In the genomic region with DNA sequence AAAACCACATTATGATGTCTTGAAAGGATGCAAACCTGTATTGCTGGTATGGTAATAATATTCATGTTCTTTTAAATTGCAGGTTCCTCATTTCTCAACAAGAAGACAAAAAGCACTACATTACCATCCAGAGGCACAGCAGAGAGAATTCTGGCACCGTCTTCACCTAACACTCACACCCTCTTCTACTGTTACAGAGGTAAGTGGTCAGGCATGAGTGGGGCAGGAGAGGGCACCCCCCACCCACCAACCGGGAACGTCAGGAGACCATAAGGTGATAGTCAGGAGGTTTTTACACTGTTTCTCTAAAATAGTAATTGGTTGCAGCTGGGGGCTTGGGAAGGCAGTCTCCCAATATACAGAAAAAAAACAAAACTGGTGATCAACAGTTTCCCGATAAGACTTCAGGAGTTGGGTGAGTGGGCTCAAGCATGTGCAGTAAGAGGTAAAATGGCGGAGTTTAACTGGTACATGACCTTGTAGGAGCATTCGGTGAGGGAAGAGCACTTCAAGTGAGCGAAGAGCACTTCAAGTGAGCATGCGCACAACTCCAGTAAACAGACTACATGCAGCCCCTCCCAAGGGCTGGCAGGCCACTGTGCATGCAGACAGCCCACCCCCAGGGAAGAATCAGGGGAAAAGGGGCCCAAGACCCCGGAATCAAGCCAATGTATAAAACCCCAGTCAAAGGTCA, we compare ENCODE assay signal across 27 cellular contexts.
A peak's percentile ranks its signal among the peaks of the same experiment; 100 is the strongest.
DNase-seq lines count a peak whose midpoint lies in the region; ATAC-seq, FAIRE-seq and TF ChIP-seq lines count a peak whose summit lies in the region.
"Had no signal": no experiment of that assay in that cellular context is flagged by ENCODE, and none has a peak within 500 bp of the region (broad histone marks: within the 10 kb centered on the region; RNA-seq: fewer than 3 reads in every experiment).

No MANE protein-coding gene starts in this region.

- DNase-seq in GM12891 (ENCODE audit: insufficient read length, low spot score) (no peak), NCI-H187 treated with DMSO at 0.1 percent for 48 hours (lab: John Stamatoyannopoulos, UW) (peak; percentile 71), chondrocyte (ENCODE audit: low spot score) (no peak), neural crest cell (ENCODE audit: low read depth, low spot score) (no peak), Calu3 (no peak), H54 (ENCODE audit: insufficient read length, low spot score) (no peak)
- no peak for DNase-seq in stimulated activated naive CD8-positive, alpha-beta T cell treated with anti-CD3 and anti-CD28 coated beads, Interleukin-15, Interleukin-2, amounts not matched to agents 100 U/mL and 50 U/mL, for 24 hours
- DNase-seq: activated CD4-positive, alpha-beta T cell treated with anti-CD3 and anti-CD28 coated beads for 48 hours; activated naive CD4-positive, alpha-beta T cell treated with Interleukin-2 at 50 U/mL for 16 hours; activated T-cell treated with anti-CD3 and anti-CD28 coated beads, Interleukin-2, amount 50 U/mL, for 48 hours; adrenal gland; effector CD4-positive, alpha-beta T cell; foreskin fibroblast; heart right ventricle; Karpas-422; left ventricle myocardium superior; NCI-H1105; NCI-H2029 treated with DMSO at 0.1 percent for 48 hours; posterior cingulate gyrus; stimulated activated naive CD8-positive, alpha-beta T cell treated with anti-CD3 and anti-CD28 coated beads, Interleukin-15, amount 100 ng/mL, for 72 hours; transverse colon had no signal

- BruUV-seq in Calu3 (replicated peaks; lab: Mats Ljungman, UMichigan) = no TSS peak

- CTCF ChIA-PET in Calu3 (lab: Charles Lee) = interaction anchor here (3.1 kb wide), 1 partner anchor 302 kb away, joined by 33 read pairs; no protein-coding TSS in a partner anchor

- peaks cover 14% of the 10 kb centered on the region for H3K36me3 Mint-ChIP-seq in chondrocyte (ENCODE audit: low read depth)
- H3K36me3 Mint-ChIP-seq in neural crest cell (ENCODE audit: low read depth) = peaks cover under 1% of the 10 kb centered on the region
- H3K36me3 Mint-ChIP-seq in Calu3 (ENCODE audit: insufficient read depth, unreplicated experiment) = no peaks in the 10 kb centered on the region
- H3K36me3 Mint-ChIP-seq: brain had no signal

- H3K9me3 Mint-ChIP-seq in chondrocyte (ENCODE audit: low read depth) (no peaks in the 10 kb centered on the region), neural crest cell (no peaks in the 10 kb centered on the region), Calu3 (ENCODE audit: low read depth, unreplicated experiment) (no peaks in the 10 kb centered on the region)
- H3K9me3 Mint-ChIP-seq: brain; stimulated activated naive CD8-positive, alpha-beta T cell treated with anti-CD3 and anti-CD28 coated beads, Interleukin-15, amount 100 ng/mL, for 72 hours; T-helper 1 cell treated with Interleukin-12 subunit alpha and Interleukin-12 subunit beta and Interleukin-4 antibody, amounts not matched to agents 30 μg/mL and 1 μg/mL, for 36 hours had no signal

- TF ChIP-seq POLR2A in GM12891 (IDR thresholded peaks at IDR 0.05; ENCODE audit: low read depth, low read length) (no peak), H54 (IDR thresholded peaks at IDR 0.05; ENCODE audit: low read depth, low read length) (no peak)

- TF ChIP-seq CTCF in chondrocyte (IDR thresholded peaks at IDR 0.05) (no peak), neural crest cell (conservative IDR thresholded peaks at IDR 0.05) (no peak), Calu3 (IDR thresholded peaks at IDR 0.05; ENCODE audit: unreplicated experiment) (no peak)

- H3K27ac Mint-ChIP-seq in chondrocyte (ENCODE audit: unreplicated experiment) (peak overlapping the region; percentile 71), neural crest cell (ENCODE audit: unreplicated experiment) (peak overlapping the region; percentile 30), Calu3 (ENCODE audit: unreplicated experiment) (no peak overlapping the region)
- H3K27ac Mint-ChIP-seq: T-helper 1 cell treated with Interleukin-12 subunit alpha and Interleukin-12 subunit beta and Interleukin-4 antibody, amounts not matched to agents 30 μg/mL and 1 μg/mL, for 36 hours had no signal

- peak; percentile 77 for FAIRE-seq in GM12891 (lab: Jason Lieb, UNC)
- FAIRE-seq in H54 (lab: Jason Lieb, UNC) = no peak
- FAIRE-seq: G401.6 had no signal

- H3K4me1 Mint-ChIP-seq in chondrocyte (ENCODE audit: low read depth) = peaks cover 26% of the 10 kb centered on the region
- H3K4me1 Mint-ChIP-seq in neural crest cell = peaks cover 24% of the 10 kb centered on the region
- peaks cover 16% of the 10 kb centered on the region for H3K4me1 Mint-ChIP-seq in Calu3 (ENCODE audit: low read depth, unreplicated experiment)
- H3K4me1 Mint-ChIP-seq: stimulated activated naive CD8-positive, alpha-beta T cell treated with anti-CD3 and anti-CD28 coated beads, Interleukin-15, amount 100 ng/mL, for 72 hours had no signal

- no peak for ATAC-seq in stimulated activated naive CD8-positive, alpha-beta T cell treated with anti-CD3 and anti-CD28 coated beads, Interleukin-15, Interleukin-2, amounts not matched to agents 100 U/mL and 50 U/mL, for 24 hours
- ATAC-seq: HCT116; heart right ventricle; left ventricle myocardium superior; Panc1; sciatic nerve; stimulated activated naive CD8-positive, alpha-beta T cell treated with anti-CD3 and anti-CD28 coated beads, Interleukin-15, amount 100 ng/mL, for 72 hours had no signal

- H3K4me3 Mint-ChIP-seq in chondrocyte (ENCODE audit: unreplicated experiment) = no peak overlapping the region
- H3K4me3 Mint-ChIP-seq in neural crest cell = no peak overlapping the region
- no peak overlapping the region for H3K4me3 Mint-ChIP-seq in Calu3 (ENCODE audit: low read depth, unreplicated experiment)
- H3K4me3 Mint-ChIP-seq: brain; stimulated activated naive CD8-positive, alpha-beta T cell treated with anti-CD3 and anti-CD28 coated beads, Interleukin-15, amount 100 ng/mL, for 72 hours; T-helper 1 cell treated with Interleukin-12 subunit alpha and Interleukin-12 subunit beta and Interleukin-4 antibody, amounts not matched to agents 30 μg/mL and 1 μg/mL, for 36 hours had no signal

- intact Hi-C loops in Calu3 (cut with micrococcal nuclease; ENCODE audit: unreplicated experiment) = no loop called here

- H3K27me3 Mint-ChIP-seq in chondrocyte (ENCODE audit: low read depth) (no peaks in the 10 kb centered on the region), neural crest cell (ENCODE audit: low read depth) (no peaks in the 10 kb centered on the region), Calu3 (ENCODE audit: unreplicated experiment) (no peaks in the 10 kb centered on the region)

TF ChIP-seq in GM12891, 5 proteins besides CTCF, POLR2A, EP300 and RAD21:
- TF ChIP-seq POU2F2 (IDR thresholded peaks at IDR 0.05; ENCODE audit: low read depth, low read length) = no peak
- TF ChIP-seq TAF1 (IDR thresholded peaks at IDR 0.05; ENCODE audit: low read depth, low read length) = no peak
- no peak for TF ChIP-seq PAX5 (IDR thresholded peaks at IDR 0.05; ENCODE audit: insufficient read depth, low read length, severe bottlenecking)
- no peak for TF ChIP-seq SPI1 (IDR thresholded peaks at IDR 0.05; ENCODE audit: low read depth, low read length)
- no peak for TF ChIP-seq POLR2AphosphoS5 (IDR thresholded peaks at IDR 0.05; ENCODE audit: low read depth, low read length)
